14 cellular contexts compared by ENCODE assay signal in genomic region chr11:36996795-36997194, GRCh38.
"Had no signal": no experiment of that assay in that cellular context is flagged by ENCODE, and none has a peak within 500 bp of the region (broad histone marks: within the 10 kb centered on the region; RNA-seq: fewer than 3 reads in every experiment).

No MANE protein-coding gene starts in this region.

- DNase-seq: dermis blood vessel endothelial cell; dorsolateral prefrontal cortex; effector CD4-positive, alpha-beta T cell; effector memory CD4-positive, alpha-beta T cell; foreskin keratinocyte; heart right ventricle; hippocampal formation; left cardiac atrium; left lung; left ventricle myocardium superior; lower lobe of right lung; mesenchymal stem cell; mucosa of descending colon had no signal

- ATAC-seq: foreskin keratinocyte, gastroesophageal sphincter, heart right ventricle, left cardiac atrium, left lung, left ventricle myocardium superior, lower lobe of right lung, mucosa of descending colon had no signal
